Comparison of ENCODE assay signal across 1 cellular context in genomic region chr2:176325732-176326131, GRCh38.
TF ChIP-seq lines count a peak whose summit lies in the region.

No MANE protein-coding gene starts in this region.

TF ChIP-seq in SK-N-SH, 30 proteins besides CTCF, POLR2A, EP300 and RAD21 (continued from another document):
- TF ChIP-seq ZBTB33 (IDR thresholded peaks at IDR 0.05; ENCODE audit: borderline replicate concordance, low read depth) (no peak), MEF2A (IDR thresholded peaks at IDR 0.05; ENCODE audit: borderline replicate concordance, low read depth) (no peak), NFIC (IDR thresholded peaks at IDR 0.05; ENCODE audit: borderline replicate concordance) (no peak), USF1 (IDR thresholded peaks at IDR 0.05; ENCODE audit: borderline replicate concordance, low read depth) (no peak), MAX (IDR thresholded peaks at IDR 0.05; ENCODE audit: low read depth) (no peak), REST (IDR thresholded peaks at IDR 0.05; ENCODE audit: low read depth, low read length) (no peak)
